15 cellular contexts compared by ENCODE assay signal in the genomic region with DNA sequence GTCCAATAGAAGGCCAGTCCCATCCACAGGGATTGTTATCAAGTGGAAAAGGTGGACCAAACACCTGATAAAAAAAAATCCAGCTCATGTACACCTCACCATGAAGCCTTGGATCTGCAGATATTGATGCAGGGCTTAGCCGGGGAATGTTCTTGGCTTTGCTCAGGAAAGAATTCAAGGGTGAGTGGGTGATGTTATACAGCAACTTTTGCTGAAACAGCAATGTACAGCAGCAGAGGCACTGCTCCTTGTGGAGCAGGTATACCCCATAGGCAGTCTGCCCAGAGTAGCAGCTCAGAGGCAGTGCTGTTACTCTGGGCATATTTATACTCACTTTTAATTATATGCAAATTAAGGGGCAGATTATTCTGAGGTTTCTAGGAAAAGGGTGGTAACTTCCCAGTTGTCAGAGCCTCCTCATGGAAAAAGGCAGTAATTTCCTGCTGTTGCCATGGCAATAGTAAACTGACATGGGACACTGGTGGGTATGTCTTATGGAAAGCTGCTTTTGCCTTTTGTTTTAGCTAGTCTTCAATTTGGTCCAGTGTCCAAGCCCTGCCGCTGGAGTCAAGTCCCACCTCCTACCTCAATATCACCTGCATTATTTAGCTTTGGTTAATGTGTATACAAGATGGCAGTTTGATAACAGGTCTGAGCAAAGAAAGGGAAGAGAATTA.
A peak's percentile ranks its signal among the peaks of the same experiment; 100 is the strongest.
DNase-seq lines count a peak whose midpoint lies in the region; ATAC-seq and TF ChIP-seq lines count a peak whose summit lies in the region.
"Had no signal": no experiment of that assay in that cellular context is flagged by ENCODE, and none has a peak within 500 bp of the region (broad histone marks: within the 10 kb centered on the region; RNA-seq: fewer than 3 reads in every experiment).

No MANE protein-coding gene starts in this region.

- dilution Hi-C loops in mammary epithelial cell (cut with HindIII; ENCODE audit: low sequenced_read_pairs): no loop called here

- H2AFZ ChIP-seq in mammary epithelial cell (ENCODE audit: low read depth, low read length): peak overlapping the region; percentile 69

- no peak overlapping the region for H3K4me2 ChIP-seq in mammary epithelial cell (ENCODE audit: insufficient read depth, low read depth, low read length)

- BruUV-seq in A673 (replicated peaks; lab: Mats Ljungman, UMichigan) (no TSS peak), mammary epithelial cell (replicated peaks; lab: Mats Ljungman, UMichigan) (no TSS peak)

- TF ChIP-seq CTCF in A673 (conservative IDR thresholded peaks at IDR 0.05; ENCODE audit: low read depth, low read length) (no peak), mammary epithelial cell (conservative IDR thresholded peaks at IDR 0.05 in 1 of 2, IDR thresholded peaks at IDR 0.05 in 1 of 2; ENCODE audit: extremely low read depth in 1 of 2, insufficient read depth in 1 of 2, low read depth in 1 of 2, low read length in 2 of 2) (no peak)

- WGBS in mammary epithelial cell (ENCODE audit: low coverage, missing lambda C conversion rate): 42% methylated on average over 2 of the region's 2 CpGs

- CTCF ChIA-PET in A673 (lab: Charles Lee) (no interaction called here), mammary epithelial cell (lab: Charles Lee; ENCODE audit: low non-redundant PET) (no interaction called here)

- H3K4me1 ChIP-seq in A673 (ENCODE audit: insufficient read depth, low read length, poor library complexity, severe bottlenecking) (no peaks in the 10 kb centered on the region), HUES48 (ENCODE audit: control insufficient read depth, insufficient read depth, low read length) (peaks cover 30% of the 10 kb centered on the region), mammary epithelial cell (ENCODE audit: insufficient read depth, low read length) (peaks cover 9% of the 10 kb centered on the region)

- DNase-seq in A673 (ENCODE audit: low spot score) (peak; percentile 11), mammary epithelial cell (no peak), left kidney (ENCODE audit: low read depth, low spot score) (peak; percentile 52), COR-L47 (lab: John Stamatoyannopoulos, UW) (no peak), mucosa of gallbladder (ENCODE audit: low spot score) (no peak)
- DNase-seq: anterior cingulate cortex; effector CD4-positive, alpha-beta T cell; IMR-90; T1000; tibial artery had no signal

- in situ Hi-C loops in mammary epithelial cell (cut with MboI; ENCODE audit: low sequenced_read_pairs in 2 of 2): no loop called here

- no peak overlapping the region for H3K27ac ChIP-seq in A673 (ENCODE audit: low read depth, low read length, poor library complexity, severe bottlenecking)
- peak overlapping the region; percentile 69 for H3K27ac ChIP-seq in HUES48 (ENCODE audit: low read depth, low read length)
- peak overlapping the region; percentile 18 for H3K27ac ChIP-seq in mammary epithelial cell (ENCODE audit: insufficient read depth, low read depth, low read length)
- H3K27ac ChIP-seq: tibial artery had no signal

- H3K79me2 ChIP-seq in mammary epithelial cell (ENCODE audit: insufficient read depth, low read length): no peaks in the 10 kb centered on the region

- H4K20me1 ChIP-seq in mammary epithelial cell (ENCODE audit: insufficient read depth, low read length): no peaks in the 10 kb centered on the region

- intact Hi-C loops in A673 (cut with micrococcal nuclease; ENCODE audit: unreplicated experiment): no loop called here
- intact Hi-C loops in mammary epithelial cell (cut with micrococcal nuclease): loop anchor here (2.0 kb wide), 1 partner anchor 15 kb away; no protein-coding TSS in a partner anchor

- POLR2A ChIA-PET in A673 (lab: Charles Lee; ENCODE audit: low non-redundant PET): no interaction called here

- H3K27me3 ChIP-seq in A673 (replicated peaks; ENCODE audit: insufficient read depth, low read depth, low read length, poor library complexity): no peaks in the 10 kb centered on the region
- H3K27me3 ChIP-seq in HUES48 (ENCODE audit: control insufficient read depth, insufficient read depth, low read length): no peaks in the 10 kb centered on the region
- no peaks in the 10 kb centered on the region for H3K27me3 ChIP-seq in mammary epithelial cell (ENCODE audit: insufficient read depth, low read length)
- H3K27me3 ChIP-seq: tibial artery had no signal

- H3K9ac ChIP-seq in HUES48 (ENCODE audit: low read depth, low read length) (no peak overlapping the region; the same call in 1 of the 2 replicates), mammary epithelial cell (ENCODE audit: insufficient read depth, low read length) (no peak overlapping the region)

- H3K36me3 ChIP-seq in A673 (ENCODE audit: insufficient read depth, low read length, poor library complexity, severe bottlenecking) (no peaks in the 10 kb centered on the region), HUES48 (ENCODE audit: control insufficient read depth, insufficient read depth, low read length) (no peaks in the 10 kb centered on the region), mammary epithelial cell (ENCODE audit: insufficient read depth, low read length) (no peaks in the 10 kb centered on the region)
- H3K36me3 ChIP-seq: tibial artery had no signal

- H3K9me3 ChIP-seq in A673 (ENCODE audit: low read depth, low read length, poor library complexity, severe bottlenecking) (no peaks in the 10 kb centered on the region), HUES48 (ENCODE audit: control insufficient read depth, insufficient read depth, low read length) (no peaks in the 10 kb centered on the region), mammary epithelial cell (replicated peaks; ENCODE audit: insufficient read depth, low read length) (no peaks in the 10 kb centered on the region)
- H3K9me3 ChIP-seq: tibial artery had no signal

- ATAC-seq in HG03571 (IDR thresholded peaks at IDR 0.05; ENCODE audit: unreplicated experiment): no peak
- no peak for ATAC-seq in GM18907 (IDR thresholded peaks at IDR 0.05; ENCODE audit: unreplicated experiment)
- ATAC-seq: activated T-helper 17 cell treated with anti-CD3 and anti-CD28 coated beads, Interleukin-2, amount 50 U/mL, for 72 hours; GM12878 had no signal

- H3K4me3 ChIP-seq in A673 (ENCODE audit: low read depth, low read length, poor library complexity, severe bottlenecking): no peak overlapping the region
- peak overlapping the region; percentile 39; the same call in 1 of the 2 replicates for H3K4me3 ChIP-seq in HUES48 (ENCODE audit: low read depth, low read length)
- no peak overlapping the region for H3K4me3 ChIP-seq in mammary epithelial cell (replicated peaks in 1 of 3; ENCODE audit: insufficient read depth in 1 of 3, low read depth in 2 of 3, low read length in 3 of 3)
- H3K4me3 ChIP-seq: GM12878, tibial artery had no signal

Comparison
In these comparisons a context has a peak if more than half of its experiments do, and no peak if none do; other contexts are left out.
1. DNase-seq: peak in A673 (single experiment) and left kidney (single experiment); none in mammary epithelial cell (single experiment), COR-L47 (single experiment) and mucosa of gallbladder (single experiment).